Comparison of ENCODE assay signal across 23 cellular contexts in the genomic region with DNA sequence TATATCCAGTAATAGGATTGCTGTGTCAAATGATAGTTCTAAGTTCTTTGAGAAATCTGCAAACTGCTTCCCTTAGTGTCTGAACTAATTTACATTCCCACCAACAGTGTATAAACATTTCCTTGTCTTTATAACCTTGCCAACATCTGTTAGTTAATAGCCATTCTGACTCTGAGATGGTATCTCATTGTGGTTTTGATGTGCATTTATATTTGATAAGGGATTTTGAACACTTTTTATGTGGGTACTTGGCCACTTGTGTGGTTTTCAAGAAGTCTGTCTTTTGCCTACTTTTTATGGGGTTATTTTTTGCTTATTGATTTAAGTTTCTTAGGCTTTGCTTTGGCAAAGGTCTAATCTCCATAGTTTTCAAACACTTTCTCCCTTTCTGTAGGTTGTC.
"Had no signal": no experiment of that assay in that cellular context is flagged by ENCODE, and none has a peak within 500 bp of the region (broad histone marks: within the 10 kb centered on the region; RNA-seq: fewer than 3 reads in every experiment).

No MANE protein-coding gene starts in this region.

- H3K4me3 ChIP-seq: neural progenitor cell, ovary, psoas muscle, right lobe of liver, sigmoid colon, stomach, thoracic aorta, thyroid gland, tibial nerve, upper lobe of left lung, vagina had no signal

- FAIRE-seq: small intestine, urothelium cell line had no signal

- DNase-seq: occipital lobe; ovary; posterior cingulate gyrus; psoas muscle; right cardiac atrium; right lobe of liver; sigmoid colon; small intestine; stimulated activated CD4-positive, alpha-beta T cell treated with anti-CD3 and anti-CD28 coated beads, Interleukin-15, amount 100 ng/mL, for 24 hours; stimulated activated CD4-positive, alpha-beta T cell treated with anti-CD3 and anti-CD28 coated beads, Interleukin-2, amount 100 ng/mL, for 24 hours; stimulated activated CD4-positive, alpha-beta T cell treated with anti-CD3 and anti-CD28 coated beads, Interleukin-2, amount 100 ng/mL, for 48 hours; stimulated activated CD4-positive, alpha-beta T cell treated with anti-CD3 and anti-CD28 coated beads, Interleukin-4, amount 100 ng/mL, for 24 hours; stimulated activated naive B cell treated with anti-CD40 and anti-IgM and Interleukin-4, amounts not matched to agents 10 μg/mL and 1 μg/mL and 100 μg/mL, for 72 hours; stimulated activated naive CD4-positive, alpha-beta T cell treated with Interleukin-2 at 50 U/mL for 16 hours; stomach; thyroid gland; trophoblast cell; upper lobe of left lung had no signal
